Comparison of ENCODE assay signal across 1 cellular context in genomic region chr6:28399370-28400121, GRCh38.
TF ChIP-seq lines count a peak whose summit lies in the region.

ZSCAN12 (minus strand) TSS chr6:28399747; CDS start chr6:28398405, 1,342 bp downstream.

TF ChIP-seq in HepG2, 621 proteins besides CTCF, POLR2A, EP300 and RAD21 (continued from another document and continues in another):
- peak; percentile 60; the same call in 1 of the 2 replicates for TF ChIP-seq PAX8 (CRISPR knock-in tag; IDR thresholded peaks at IDR 0.05; ENCODE audit: borderline replicate concordance)
- no peak for TF ChIP-seq RFXANK (CRISPR knock-in tag; IDR thresholded peaks at IDR 0.05)
- peak; percentile 98 for TF ChIP-seq ZNF598 (CRISPR knock-in tag; IDR thresholded peaks at IDR 0.05; ENCODE audit: borderline replicate concordance)
- no peak for TF ChIP-seq MLXIP (CRISPR knock-in tag; IDR thresholded peaks at IDR 0.05; ENCODE audit: borderline replicate concordance)
- TF ChIP-seq ZNF121 (CRISPR knock-in tag; IDR thresholded peaks at IDR 0.05) = peak; percentile 75; the same call in 1 of the 2 replicates
- TF ChIP-seq MXD3 (CRISPR knock-in tag; IDR thresholded peaks at IDR 0.05) = peak; percentile 79; the same call in 1 of the 2 replicates
- TF ChIP-seq KAT7 (CRISPR knock-in tag; IDR thresholded peaks at IDR 0.05; ENCODE audit: borderline replicate concordance) = peak; percentile 98
- TF ChIP-seq TIGD3 (CRISPR knock-in tag; IDR thresholded peaks at IDR 0.05; ENCODE audit: borderline replicate concordance) = no peak
- TF ChIP-seq TEAD3 (CRISPR knock-in tag; optimal IDR thresholded peaks at IDR 0.05; ENCODE audit: borderline replicate concordance) = no peak
- peak; percentile 75 for TF ChIP-seq NR2F6 (IDR thresholded peaks at IDR 0.05)
- TF ChIP-seq NR2F6 (CRISPR knock-in tag; IDR thresholded peaks at IDR 0.05) = peak; percentile 76
- TF ChIP-seq CHD4 (IDR thresholded peaks at IDR 0.05; ENCODE audit: borderline replicate concordance, low read length) = no peak
- no peak for TF ChIP-seq CCAR2 (optimal IDR thresholded peaks at IDR 0.05; ENCODE audit: low read depth, low read length)
- peak; percentile 80; the same call in 1 of the 2 replicates for TF ChIP-seq SALL2 (CRISPR knock-in tag; IDR thresholded peaks at IDR 0.05)
- TF ChIP-seq THAP8 (CRISPR knock-in tag; IDR thresholded peaks at IDR 0.05; ENCODE audit: borderline replicate concordance) = no peak
- 0 out of 2 replicates have a peak, but pooled peaks have one; percentile 27 for TF ChIP-seq ZFP41 (CRISPR knock-in tag; IDR thresholded peaks at IDR 0.05; ENCODE audit: borderline replicate concordance)
- TF ChIP-seq YEATS4 (CRISPR knock-in tag; IDR thresholded peaks at IDR 0.05; ENCODE audit: borderline replicate concordance) = peak; percentile 98
- no peak; the same call in 1 of the 2 replicates for TF ChIP-seq STAT6 (CRISPR knock-in tag; IDR thresholded peaks at IDR 0.05; ENCODE audit: borderline replicate concordance)
- TF ChIP-seq ZNF737 (CRISPR knock-in tag; IDR thresholded peaks at IDR 0.05; ENCODE audit: borderline replicate concordance) = peak; percentile 88; the same call in 1 of the 2 replicates
- TF ChIP-seq HHEX (CRISPR knock-in tag; IDR thresholded peaks at IDR 0.05) = no peak
- 0 out of 2 replicates have a peak, but pooled peaks have one; percentile 17 for TF ChIP-seq ZNF484 (CRISPR knock-in tag; IDR thresholded peaks at IDR 0.05; ENCODE audit: borderline replicate concordance, low read depth)
- TF ChIP-seq BCL6 (CRISPR knock-in tag; IDR thresholded peaks at IDR 0.05) = peak; percentile 70
- TF ChIP-seq GTF2F1 (IDR thresholded peaks at IDR 0.05; ENCODE audit: low read length) = 0 out of 2 replicates have a peak, but pooled peaks have one; percentile 59
- TF ChIP-seq DR1 (CRISPR knock-in tag; IDR thresholded peaks at IDR 0.05) = peak; percentile 96
- TF ChIP-seq MED1 (CRISPR knock-in tag; IDR thresholded peaks at IDR 0.05) = peak; percentile 87
- no peak for TF ChIP-seq HNRNPK (IDR thresholded peaks at IDR 0.05; ENCODE audit: low read depth, low read length, poor library complexity, severe bottlenecking)
- TF ChIP-seq ZNF605 (CRISPR knock-in tag; IDR thresholded peaks at IDR 0.05) = peak; percentile 100
- peak; percentile 77; the same call in 1 of the 2 replicates for TF ChIP-seq ISL2 (CRISPR knock-in tag; IDR thresholded peaks at IDR 0.05)
- peak; percentile 65; the same call in 1 of the 2 replicates for TF ChIP-seq E2F2 (CRISPR knock-in tag; IDR thresholded peaks at IDR 0.05; ENCODE audit: borderline replicate concordance)
- no peak for TF ChIP-seq CHCHD3 (CRISPR knock-in tag; IDR thresholded peaks at IDR 0.05)
- no peak for TF ChIP-seq FUBP1 (CRISPR knock-in tag; IDR thresholded peaks at IDR 0.05; ENCODE audit: borderline replicate concordance)
- peak; percentile 92 for TF ChIP-seq HDAC2 (CRISPR knock-in tag; IDR thresholded peaks at IDR 0.05)
- TF ChIP-seq ISX (CRISPR knock-in tag; conservative IDR thresholded peaks at IDR 0.05) = no peak; the same call in 1 of the 2 replicates
- peak; percentile 95 for TF ChIP-seq SMAD3 (CRISPR knock-in tag; IDR thresholded peaks at IDR 0.05)
- no peak; the same call in 1 of the 2 replicates for TF ChIP-seq SNAPC5 (CRISPR knock-in tag; IDR thresholded peaks at IDR 0.05; ENCODE audit: borderline replicate concordance)
- TF ChIP-seq ZNF318 (CRISPR knock-in tag; IDR thresholded peaks at IDR 0.05) = 0 out of 2 replicates have a peak, but pooled peaks have one; percentile 68
- TF ChIP-seq ZBTB44 (CRISPR knock-in tag; IDR thresholded peaks at IDR 0.05) = 0 out of 2 replicates have a peak, but pooled peaks have one; percentile 77
